8 cellular contexts compared by ENCODE assay signal in genomic region chr7:151756076-151756731, GRCh38.
A peak's percentile ranks its signal among the peaks of the same experiment; 100 is the strongest.
DNase-seq lines count a peak whose midpoint lies in the region; ATAC-seq, FAIRE-seq and TF ChIP-seq lines count a peak whose summit lies in the region.

No MANE protein-coding gene starts in this region.

- H3K9me3 ChIP-seq in DND-41 (ENCODE audit: insufficient read depth, low read length, severe bottlenecking) (no peaks in the 10 kb centered on the region), mucosa of descending colon (no peaks in the 10 kb centered on the region)

- FAIRE-seq in urothelium cell line (lab: Jason Lieb, UNC), result no peak

- H3K27me3 ChIP-seq in DND-41 (ENCODE audit: insufficient read depth, low read length, poor library complexity), result peaks cover 9% of the 10 kb centered on the region

- ATAC-seq in DND-41 (ENCODE audit: insufficient read depth, low read depth) (peak; percentile 30; the same call in 1 of the 3 replicates), mucosa of descending colon (peak; percentile 21), GM18870 (IDR thresholded peaks at IDR 0.05; ENCODE audit: unreplicated experiment) (no peak), HG03135 (IDR thresholded peaks at IDR 0.05; ENCODE audit: unreplicated experiment) (no peak)

- no peak overlapping the region for H3K9ac ChIP-seq in DND-41 (ENCODE audit: low read depth, low read length)

- CTCF ChIA-PET in activated naive CD4-positive, alpha-beta T cell treated with anti-CD3 and anti-CD28 coated beads for 36 hours (lab: Charles Lee), result interaction anchor here (0.9 to 6.8 kb wide), 8 partner anchors 14 to 406 kb away, joined by 3 to 57 read pairs (median 6); no protein-coding TSS in a partner anchor

- H4K20me1 ChIP-seq in DND-41 (ENCODE audit: insufficient read depth, low read length), result no peaks in the 10 kb centered on the region

- H3K4me2 ChIP-seq in DND-41 (ENCODE audit: insufficient read depth, low read length), result no peak overlapping the region

- H3K27me3 Mint-ChIP-seq in activated naive CD4-positive, alpha-beta T cell treated with anti-CD3 and anti-CD28 coated beads for 36 hours (ENCODE audit: low read depth), result no peaks in the 10 kb centered on the region

- no peak overlapping the region for H3K4me3 ChIP-seq in DND-41 (ENCODE audit: low read depth in 1 of 2, low read length in 2 of 2)
- H3K4me3 ChIP-seq in mucosa of descending colon, result no peak overlapping the region

- H3K36me3 Mint-ChIP-seq in activated naive CD4-positive, alpha-beta T cell treated with anti-CD3 and anti-CD28 coated beads for 36 hours (ENCODE audit: low read depth), result no peaks in the 10 kb centered on the region

- no peak overlapping the region for H3K27ac ChIP-seq in DND-41 (ENCODE audit: low read length)

- peak; percentile 7 for DNase-seq in DND-41
- peak; percentile 73 for DNase-seq in RPMI7951 (ENCODE audit: low read depth)
- DNase-seq in activated naive CD4-positive, alpha-beta T cell treated with anti-CD3 and anti-CD28 coated beads for 36 hours, result peak; percentile 83
- DNase-seq in mucosa of descending colon, result peak in 1 of 3 donors; percentile 24
- DNase-seq in urothelium cell line (ENCODE audit: low spot score), result peak; percentile 25
- no peak for DNase-seq in GM20000 (ENCODE audit: low spot score)

- no peaks in the 10 kb centered on the region for H3K4me1 ChIP-seq in DND-41 (ENCODE audit: insufficient read depth, low read length)
- H3K4me1 ChIP-seq in mucosa of descending colon (ENCODE audit: low read depth), result peaks cover 19% of the 10 kb centered on the region

- intact Hi-C loops in activated naive CD4-positive, alpha-beta T cell treated with anti-CD3 and anti-CD28 coated beads for 36 hours (cut with micrococcal nuclease), result loop anchor here (1.0 to 5.0 kb wide), 4 partner anchors 13 to 309 kb away; partner anchors contain the start of gene RHEB
- intact Hi-C loops in mucosa of descending colon (cut with DNase I, micrococcal nuclease), result loop anchor here (10.0 kb wide), 2 partner anchors 301 to 391 kb away; no protein-coding TSS in a partner anchor

- H3K79me2 ChIP-seq in DND-41 (ENCODE audit: insufficient read depth, low read length), result no peaks in the 10 kb centered on the region

- no peak for TF ChIP-seq CTCF in DND-41 (IDR thresholded peaks at IDR 0.05; ENCODE audit: borderline replicate concordance, extremely low read depth, low read length, poor library complexity, severe bottlenecking)
- TF ChIP-seq CTCF in mucosa of descending colon (IDR thresholded peaks at IDR 0.05), result no peak
- no peak for TF ChIP-seq CTCF in GM20000 (IDR thresholded peaks at IDR 0.05; ENCODE audit: extremely low read depth, missing control alignments)

- H3K9me3 Mint-ChIP-seq in activated naive CD4-positive, alpha-beta T cell treated with anti-CD3 and anti-CD28 coated beads for 36 hours, result no peaks in the 10 kb centered on the region

- no peaks in the 10 kb centered on the region for H3K36me3 ChIP-seq in DND-41 (ENCODE audit: insufficient read depth, low read length)
- no peaks in the 10 kb centered on the region for H3K36me3 ChIP-seq in mucosa of descending colon (ENCODE audit: low read depth)

- H3K27ac Mint-ChIP-seq in activated naive CD4-positive, alpha-beta T cell treated with anti-CD3 and anti-CD28 coated beads for 36 hours, result peak overlapping the region; percentile 81

- peak overlapping the region; percentile 57 for H3K4me3 Mint-ChIP-seq in activated naive CD4-positive, alpha-beta T cell treated with anti-CD3 and anti-CD28 coated beads for 36 hours

- H3K4me1 Mint-ChIP-seq in activated naive CD4-positive, alpha-beta T cell treated with anti-CD3 and anti-CD28 coated beads for 36 hours (ENCODE audit: low read depth), result peaks cover 22% of the 10 kb centered on the region

- no peak overlapping the region for H2AFZ ChIP-seq in DND-41 (ENCODE audit: low read depth, low read length)

Comparison
In these comparisons a context has a peak if more than half of its experiments do, and no peak if none do; other contexts are left out.
1. ATAC-seq: peak in DND-41 (single experiment) and mucosa of descending colon (single experiment); none in GM18870 (single experiment) and HG03135 (single experiment).